ENCODE assay signal across 1 cellular context in the genomic region with DNA sequence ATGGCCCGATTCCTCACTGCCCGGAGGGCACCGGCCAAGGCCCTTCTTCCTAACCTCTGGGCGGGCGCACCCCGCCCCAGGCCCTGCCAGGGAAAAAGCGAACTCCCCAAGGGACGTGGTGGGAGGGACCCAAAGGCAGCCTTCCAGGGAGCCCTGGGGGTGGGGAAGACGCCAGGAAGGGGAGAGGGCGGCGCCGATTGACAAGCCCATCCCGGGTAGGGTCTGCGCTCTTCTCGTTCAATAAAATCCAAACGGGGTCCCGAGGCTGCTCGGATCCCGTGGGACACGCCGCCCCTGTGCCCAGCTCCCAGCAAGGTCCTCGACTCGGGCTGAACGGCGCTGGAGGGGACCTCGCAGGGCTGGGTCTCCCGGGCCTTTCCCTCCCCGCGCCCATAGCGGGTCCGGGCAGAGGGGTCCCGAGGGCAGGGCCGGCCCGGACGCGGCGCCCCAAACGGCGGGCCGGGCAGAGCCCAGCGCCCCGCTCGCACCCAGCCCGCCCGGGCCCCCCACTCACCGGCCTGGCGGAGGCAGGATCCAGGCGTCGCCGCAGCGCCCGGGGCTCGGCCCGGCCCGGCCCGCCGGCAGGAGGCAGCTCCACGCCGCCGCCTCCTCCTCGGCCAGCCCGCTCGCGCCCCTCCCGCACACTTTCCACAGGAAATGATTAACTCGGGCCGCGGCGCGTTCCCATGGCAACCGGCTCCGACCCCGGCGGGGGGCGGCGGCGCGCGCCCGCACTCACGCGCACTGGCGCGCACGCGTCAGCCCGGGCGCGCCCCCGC.
TF ChIP-seq lines count a peak whose summit lies in the region.

A gene with protein sequence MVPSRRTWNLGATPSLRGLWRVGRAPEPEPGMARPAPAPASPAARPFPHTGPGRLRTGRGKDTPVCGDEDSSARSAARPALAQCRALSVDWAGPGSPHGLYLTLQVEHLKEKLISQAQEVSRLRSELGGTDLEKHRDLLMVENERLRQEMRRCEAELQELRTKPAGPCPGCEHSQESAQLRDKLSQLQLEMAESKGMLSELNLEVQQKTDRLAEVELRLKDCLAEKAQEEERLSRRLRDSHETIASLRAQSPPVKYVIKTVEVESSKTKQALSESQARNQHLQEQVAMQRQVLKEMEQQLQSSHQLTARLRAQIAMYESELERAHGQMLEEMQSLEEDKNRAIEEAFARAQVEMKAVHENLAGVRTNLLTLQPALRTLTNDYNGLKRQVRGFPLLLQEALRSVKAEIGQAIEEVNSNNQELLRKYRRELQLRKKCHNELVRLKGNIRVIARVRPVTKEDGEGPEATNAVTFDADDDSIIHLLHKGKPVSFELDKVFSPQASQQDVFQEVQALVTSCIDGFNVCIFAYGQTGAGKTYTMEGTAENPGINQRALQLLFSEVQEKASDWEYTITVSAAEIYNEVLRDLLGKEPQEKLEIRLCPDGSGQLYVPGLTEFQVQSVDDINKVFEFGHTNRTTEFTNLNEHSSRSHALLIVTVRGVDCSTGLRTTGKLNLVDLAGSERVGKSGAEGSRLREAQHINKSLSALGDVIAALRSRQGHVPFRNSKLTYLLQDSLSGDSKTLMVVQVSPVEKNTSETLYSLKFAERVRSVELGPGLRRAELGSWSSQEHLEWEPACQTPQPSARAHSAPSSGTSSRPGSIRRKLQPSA (minus strand): TSS at position 636 of the 779 bp plus-strand sequence. CDS start 4,248 bp downstream, outside the sequence.

TF ChIP-seq in HepG2, 621 proteins besides CTCF, POLR2A, EP300 and RAD21 (continued from another document and continues in another):
- TF ChIP-seq ZNF572 (CRISPR knock-in tag; IDR thresholded peaks at IDR 0.05) (0 out of 2 replicates have a peak, but pooled peaks have one; percentile 52), NFKBIZ (CRISPR knock-in tag; IDR thresholded peaks at IDR 0.05) (no peak), RARG (CRISPR knock-in tag; IDR thresholded peaks at IDR 0.05; ENCODE audit: low read depth) (no peak), ZNF746 (CRISPR knock-in tag; IDR thresholded peaks at IDR 0.05) (no peak), GZF1 (CRISPR knock-in tag; IDR thresholded peaks at IDR 0.05) (0 out of 2 replicates have a peak, but pooled peaks have one; percentile 17), FOXO1 (CRISPR knock-in tag; IDR thresholded peaks at IDR 0.05) (no peak), RFX1 (IDR thresholded peaks at IDR 0.05) (peak; percentile 97), SAP130 (CRISPR knock-in tag; IDR thresholded peaks at IDR 0.05; ENCODE audit: low read depth) (peak; percentile 57; the same call in 1 of the 2 replicates), SP4 (CRISPR knock-in tag; IDR thresholded peaks at IDR 0.05) (peak; percentile 72), JUNB (CRISPR knock-in tag; IDR thresholded peaks at IDR 0.05; ENCODE audit: borderline replicate concordance) (no peak), MAZ (IDR thresholded peaks at IDR 0.05; ENCODE audit: borderline replicate concordance, low read depth, low read length) (peak; percentile 88), MAZ (CRISPR knock-in tag; IDR thresholded peaks at IDR 0.05; ENCODE audit: low read depth) (no peak; the same call in 1 of the 2 replicates), NFE2 (CRISPR knock-in tag; IDR thresholded peaks at IDR 0.05) (no peak), ZNF20 (CRISPR knock-in tag; IDR thresholded peaks at IDR 0.05) (no peak), SP140L (CRISPR knock-in tag; IDR thresholded peaks at IDR 0.05; ENCODE audit: borderline replicate concordance) (no peak), NFKB2 (CRISPR knock-in tag; IDR thresholded peaks at IDR 0.05; ENCODE audit: borderline replicate concordance) (0 out of 2 replicates have a peak, but pooled peaks have one; percentile 31), PHF20 (CRISPR knock-in tag; IDR thresholded peaks at IDR 0.05) (no peak), PHB2 (IDR thresholded peaks at IDR 0.05; ENCODE audit: partially characterized antibody) (no peak), ZNF12 (CRISPR knock-in tag; IDR thresholded peaks at IDR 0.05) (no peak), ZNF629 (CRISPR knock-in tag; conservative IDR thresholded peaks at IDR 0.05) (no peak), CBFB (CRISPR knock-in tag; IDR thresholded peaks at IDR 0.05) (no peak), PHF8 (CRISPR knock-in tag; IDR thresholded peaks at IDR 0.05) (0 out of 2 replicates have a peak, but pooled peaks have one; percentile 47), KDM2A (CRISPR knock-in tag; IDR thresholded peaks at IDR 0.05; ENCODE audit: borderline replicate concordance, low read depth) (peak; percentile 33; the same call in 1 of the 2 replicates), AGO2 (optimal IDR thresholded peaks at IDR 0.05; ENCODE audit: low read depth, low read length) (no peak), ZBTB38 (CRISPR knock-in tag; IDR thresholded peaks at IDR 0.05) (no peak), JUN (CRISPR knock-in tag; IDR thresholded peaks at IDR 0.05) (no peak), BHLHE40 (IDR thresholded peaks at IDR 0.05; ENCODE audit: low read length) (no peak), MED13 (CRISPR knock-in tag; IDR thresholded peaks at IDR 0.05) (no peak), ZNF652 (CRISPR knock-in tag; IDR thresholded peaks at IDR 0.05; ENCODE audit: borderline replicate concordance, low read depth) (no peak), ZFY (CRISPR knock-in tag; IDR thresholded peaks at IDR 0.05) (no peak), ZFP37 (CRISPR knock-in tag; IDR thresholded peaks at IDR 0.05; ENCODE audit: borderline replicate concordance) (no peak)
- TF ChIP-seq, protein P1, sequence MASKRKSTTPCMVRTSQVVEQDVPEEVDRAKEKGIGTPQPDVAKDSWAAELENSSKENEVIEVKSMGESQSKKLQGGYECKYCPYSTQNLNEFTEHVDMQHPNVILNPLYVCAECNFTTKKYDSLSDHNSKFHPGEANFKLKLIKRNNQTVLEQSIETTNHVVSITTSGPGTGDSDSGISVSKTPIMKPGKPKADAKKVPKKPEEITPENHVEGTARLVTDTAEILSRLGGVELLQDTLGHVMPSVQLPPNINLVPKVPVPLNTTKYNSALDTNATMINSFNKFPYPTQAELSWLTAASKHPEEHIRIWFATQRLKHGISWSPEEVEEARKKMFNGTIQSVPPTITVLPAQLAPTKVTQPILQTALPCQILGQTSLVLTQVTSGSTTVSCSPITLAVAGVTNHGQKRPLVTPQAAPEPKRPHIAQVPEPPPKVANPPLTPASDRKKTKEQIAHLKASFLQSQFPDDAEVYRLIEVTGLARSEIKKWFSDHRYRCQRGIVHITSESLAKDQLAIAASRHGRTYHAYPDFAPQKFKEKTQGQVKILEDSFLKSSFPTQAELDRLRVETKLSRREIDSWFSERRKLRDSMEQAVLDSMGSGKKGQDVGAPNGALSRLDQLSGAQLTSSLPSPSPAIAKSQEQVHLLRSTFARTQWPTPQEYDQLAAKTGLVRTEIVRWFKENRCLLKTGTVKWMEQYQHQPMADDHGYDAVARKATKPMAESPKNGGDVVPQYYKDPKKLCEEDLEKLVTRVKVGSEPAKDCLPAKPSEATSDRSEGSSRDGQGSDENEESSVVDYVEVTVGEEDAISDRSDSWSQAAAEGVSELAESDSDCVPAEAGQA (IDR thresholded peaks at IDR 0.05; ENCODE audit: low read depth), result no peak
- TF ChIP-seq, protein P1 (CRISPR knock-in tag; IDR thresholded peaks at IDR 0.05; ENCODE audit: borderline replicate concordance), result no peak
- TF ChIP-seq, protein P2, sequence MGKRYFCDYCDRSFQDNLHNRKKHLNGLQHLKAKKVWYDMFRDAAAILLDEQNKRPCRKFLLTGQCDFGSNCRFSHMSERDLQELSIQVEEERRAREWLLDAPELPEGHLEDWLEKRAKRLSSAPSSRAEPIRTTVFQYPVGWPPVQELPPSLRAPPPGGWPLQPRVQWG (CRISPR knock-in tag; IDR thresholded peaks at IDR 0.05; ENCODE audit: borderline replicate concordance, low read depth), result 0 out of 2 replicates have a peak, but pooled peaks have one; percentile 16
- TF ChIP-seq, protein P3, sequence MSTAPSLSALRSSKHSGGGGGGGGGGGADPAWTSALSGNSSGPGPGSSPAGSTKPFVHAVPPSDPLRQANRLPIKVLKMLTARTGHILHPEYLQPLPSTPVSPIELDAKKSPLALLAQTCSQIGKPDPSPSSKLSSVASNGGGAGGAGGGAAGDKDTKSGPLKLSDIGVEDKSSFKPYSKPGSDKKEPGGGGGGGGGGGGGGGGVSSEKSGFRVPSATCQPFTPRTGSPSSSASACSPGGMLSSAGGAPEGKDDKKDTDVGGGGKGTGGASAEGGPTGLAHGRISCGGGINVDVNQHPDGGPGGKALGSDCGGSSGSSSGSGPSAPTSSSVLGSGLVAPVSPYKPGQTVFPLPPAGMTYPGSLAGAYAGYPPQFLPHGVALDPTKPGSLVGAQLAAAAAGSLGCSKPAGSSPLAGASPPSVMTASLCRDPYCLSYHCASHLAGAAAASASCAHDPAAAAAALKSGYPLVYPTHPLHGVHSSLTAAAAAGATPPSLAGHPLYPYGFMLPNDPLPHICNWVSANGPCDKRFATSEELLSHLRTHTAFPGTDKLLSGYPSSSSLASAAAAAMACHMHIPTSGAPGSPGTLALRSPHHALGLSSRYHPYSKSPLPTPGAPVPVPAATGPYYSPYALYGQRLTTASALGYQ (CRISPR knock-in tag; IDR thresholded peaks at IDR 0.05), result no peak
- TF ChIP-seq, protein P4, sequence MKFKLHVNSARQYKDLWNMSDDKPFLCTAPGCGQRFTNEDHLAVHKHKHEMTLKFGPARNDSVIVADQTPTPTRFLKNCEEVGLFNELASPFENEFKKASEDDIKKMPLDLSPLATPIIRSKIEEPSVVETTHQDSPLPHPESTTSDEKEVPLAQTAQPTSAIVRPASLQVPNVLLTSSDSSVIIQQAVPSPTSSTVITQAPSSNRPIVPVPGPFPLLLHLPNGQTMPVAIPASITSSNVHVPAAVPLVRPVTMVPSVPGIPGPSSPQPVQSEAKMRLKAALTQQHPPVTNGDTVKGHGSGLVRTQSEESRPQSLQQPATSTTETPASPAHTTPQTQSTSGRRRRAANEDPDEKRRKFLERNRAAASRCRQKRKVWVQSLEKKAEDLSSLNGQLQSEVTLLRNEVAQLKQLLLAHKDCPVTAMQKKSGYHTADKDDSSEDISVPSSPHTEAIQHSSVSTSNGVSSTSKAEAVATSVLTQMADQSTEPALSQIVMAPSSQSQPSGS (CRISPR knock-in tag; IDR thresholded peaks at IDR 0.05), result no peak
- TF ChIP-seq, protein P5, sequence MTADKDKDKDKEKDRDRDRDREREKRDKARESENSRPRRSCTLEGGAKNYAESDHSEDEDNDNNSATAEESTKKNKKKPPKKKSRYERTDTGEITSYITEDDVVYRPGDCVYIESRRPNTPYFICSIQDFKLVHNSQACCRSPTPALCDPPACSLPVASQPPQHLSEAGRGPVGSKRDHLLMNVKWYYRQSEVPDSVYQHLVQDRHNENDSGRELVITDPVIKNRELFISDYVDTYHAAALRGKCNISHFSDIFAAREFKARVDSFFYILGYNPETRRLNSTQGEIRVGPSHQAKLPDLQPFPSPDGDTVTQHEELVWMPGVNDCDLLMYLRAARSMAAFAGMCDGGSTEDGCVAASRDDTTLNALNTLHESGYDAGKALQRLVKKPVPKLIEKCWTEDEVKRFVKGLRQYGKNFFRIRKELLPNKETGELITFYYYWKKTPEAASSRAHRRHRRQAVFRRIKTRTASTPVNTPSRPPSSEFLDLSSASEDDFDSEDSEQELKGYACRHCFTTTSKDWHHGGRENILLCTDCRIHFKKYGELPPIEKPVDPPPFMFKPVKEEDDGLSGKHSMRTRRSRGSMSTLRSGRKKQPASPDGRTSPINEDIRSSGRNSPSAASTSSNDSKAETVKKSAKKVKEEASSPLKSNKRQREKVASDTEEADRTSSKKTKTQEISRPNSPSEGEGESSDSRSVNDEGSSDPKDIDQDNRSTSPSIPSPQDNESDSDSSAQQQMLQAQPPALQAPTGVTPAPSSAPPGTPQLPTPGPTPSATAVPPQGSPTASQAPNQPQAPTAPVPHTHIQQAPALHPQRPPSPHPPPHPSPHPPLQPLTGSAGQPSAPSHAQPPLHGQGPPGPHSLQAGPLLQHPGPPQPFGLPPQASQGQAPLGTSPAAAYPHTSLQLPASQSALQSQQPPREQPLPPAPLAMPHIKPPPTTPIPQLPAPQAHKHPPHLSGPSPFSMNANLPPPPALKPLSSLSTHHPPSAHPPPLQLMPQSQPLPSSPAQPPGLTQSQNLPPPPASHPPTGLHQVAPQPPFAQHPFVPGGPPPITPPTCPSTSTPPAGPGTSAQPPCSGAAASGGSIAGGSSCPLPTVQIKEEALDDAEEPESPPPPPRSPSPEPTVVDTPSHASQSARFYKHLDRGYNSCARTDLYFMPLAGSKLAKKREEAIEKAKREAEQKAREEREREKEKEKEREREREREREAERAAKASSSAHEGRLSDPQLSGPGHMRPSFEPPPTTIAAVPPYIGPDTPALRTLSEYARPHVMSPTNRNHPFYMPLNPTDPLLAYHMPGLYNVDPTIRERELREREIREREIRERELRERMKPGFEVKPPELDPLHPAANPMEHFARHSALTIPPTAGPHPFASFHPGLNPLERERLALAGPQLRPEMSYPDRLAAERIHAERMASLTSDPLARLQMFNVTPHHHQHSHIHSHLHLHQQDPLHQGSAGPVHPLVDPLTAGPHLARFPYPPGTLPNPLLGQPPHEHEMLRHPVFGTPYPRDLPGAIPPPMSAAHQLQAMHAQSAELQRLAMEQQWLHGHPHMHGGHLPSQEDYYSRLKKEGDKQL (CRISPR knock-in tag; IDR thresholded peaks at IDR 0.05; ENCODE audit: low read depth), result no peak
- TF ChIP-seq, protein P6, sequence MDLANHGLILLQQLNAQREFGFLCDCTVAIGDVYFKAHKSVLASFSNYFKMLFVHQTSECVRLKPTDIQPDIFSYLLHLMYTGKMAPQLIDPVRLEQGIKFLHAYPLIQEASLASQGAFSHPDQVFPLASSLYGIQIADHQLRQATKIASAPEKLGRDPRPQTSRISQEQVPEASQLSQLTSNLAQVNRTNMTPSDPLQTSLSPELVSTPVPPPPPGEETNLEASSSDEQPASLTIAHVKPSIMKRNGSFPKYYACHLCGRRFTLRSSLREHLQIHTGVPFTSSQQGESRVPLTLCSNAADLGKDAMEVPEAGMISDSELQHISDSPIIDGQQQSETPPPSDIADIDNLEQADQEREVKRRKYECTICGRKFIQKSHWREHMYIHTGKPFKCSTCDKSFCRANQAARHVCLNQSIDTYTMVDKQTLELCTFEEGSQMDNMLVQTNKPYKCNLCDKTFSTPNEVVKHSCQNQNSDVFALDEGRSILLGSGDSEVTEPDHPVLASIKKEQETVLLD (CRISPR knock-in tag; IDR thresholded peaks at IDR 0.05; ENCODE audit: low read depth), result no peak; the same call in 1 of the 2 replicates
